9 cellular contexts compared by ENCODE assay signal in the genomic region with DNA sequence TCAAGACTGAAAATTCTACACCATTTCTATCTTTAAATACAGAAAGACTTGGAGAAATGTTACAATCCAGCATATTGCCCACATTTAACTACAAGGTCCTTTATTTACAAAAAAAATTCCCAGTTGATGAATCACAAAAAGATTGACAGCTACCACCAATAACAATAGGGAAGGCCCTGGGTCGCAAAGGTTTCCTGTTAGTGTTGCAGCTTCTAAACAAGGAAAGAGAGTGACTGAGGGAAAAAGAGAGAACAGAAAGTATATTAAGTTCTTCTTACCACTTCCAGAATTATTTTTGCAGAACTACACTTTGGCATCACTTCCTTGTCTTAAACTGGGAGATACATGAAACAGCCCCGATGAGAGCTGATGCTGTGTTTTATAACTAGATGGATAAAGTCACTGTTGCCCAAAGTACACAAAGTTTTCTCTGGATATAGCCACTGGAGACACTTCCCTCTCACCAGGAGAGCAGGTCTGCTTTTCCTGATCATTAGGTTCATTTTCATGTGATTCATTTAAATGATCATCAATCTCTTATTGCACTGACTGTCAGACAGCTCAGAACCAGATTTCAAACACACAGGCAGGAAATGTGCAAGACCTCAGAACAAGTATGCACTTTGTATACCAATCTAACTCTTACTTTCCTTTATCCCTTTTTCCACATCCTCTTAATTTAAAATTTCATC. TPM values are rescaled to one million over a fixed set of nuclear protein-coding genes. Genes with fewer than 3 reads are reported as not detected.
DNase-seq lines count a peak whose midpoint lies in the region; ATAC-seq and TF ChIP-seq lines count a peak whose summit lies in the region.
"Had no signal": no experiment of that assay in that cellular context is flagged by ENCODE, and none has a peak within 500 bp of the region (broad histone marks: within the 10 kb centered on the region; RNA-seq: fewer than 3 reads in every experiment).

No MANE protein-coding gene starts in this region.

- TF ChIP-seq CTCF in CD14-positive monocyte (IDR thresholded peaks at IDR 0.05) (no peak), adrenal gland (IDR thresholded peaks at IDR 0.05) (no peak), GM13977 (IDR thresholded peaks at IDR 0.05; ENCODE audit: extremely low read depth, insufficient read depth, missing control alignments) (no peak), MM.1S (IDR thresholded peaks at IDR 0.05; ENCODE audit: low read length) (no peak)

- H3K27me3 Mint-ChIP-seq in CD14-positive monocyte (ENCODE audit: low read depth in 3 of 3), result no peaks in the 10 kb centered on the region

- peaks cover 33 to 39% of the 10 kb centered on the region in 2 donors for H3K36me3 Mint-ChIP-seq in CD14-positive monocyte

- WGBS in adrenal gland, 4 donors, result 36 to 47% (median 41%) methylated on average over 2 of the region's 2 CpGs

- no peaks in the 10 kb centered on the region for H3K9me2 ChIP-seq in MM.1S (replicated peaks; ENCODE audit: insufficient read depth, low read length)

- in situ Hi-C loops in GM13977 (cut with MboI; ENCODE audit: low pct_unique_long_range_greater_than_20kb, low sequenced_read_pairs, unreplicated experiment), result no loop called here

- ATAC-seq in HG03095 (IDR thresholded peaks at IDR 0.05; ENCODE audit: unreplicated experiment), result no peak

- H3K4me2 ChIP-seq in MM.1S (ENCODE audit: low read depth, low read length), result no peak overlapping the region

- no peaks in the 10 kb centered on the region for H3K9me3 Mint-ChIP-seq in CD14-positive monocyte

- intact Hi-C loops in CD14-positive monocyte (cut with micrococcal nuclease) (loop anchor here in 1 of 2 donors (2.0 kb wide), 1 partner anchor 57 kb away; a partner anchor contains a TSS), adrenal gland (cut with DNase I) (no loop called here)

- H3K27me3 ChIP-seq in adrenal gland, result no peaks in the 10 kb centered on the region
- no peaks in the 10 kb centered on the region for H3K27me3 ChIP-seq in MM.1S (replicated peaks; ENCODE audit: insufficient read depth, low read length)

- peak overlapping the region; percentile 87 to 96 (median 94) for H3K27ac Mint-ChIP-seq in CD14-positive monocyte

- H3K4me1 Mint-ChIP-seq in CD14-positive monocyte, result peaks cover 43% of the 10 kb centered on the region

- H3K36me3 ChIP-seq in adrenal gland (replicated peaks in 1 of 2) (no peaks in the 10 kb centered on the region), MM.1S (replicated peaks; ENCODE audit: insufficient read depth, low read length) (no peaks in the 10 kb centered on the region)

- no peak overlapping the region for H3K4me3 ChIP-seq in adrenal gland
- no peak overlapping the region for H3K4me3 ChIP-seq in MM.1S (ENCODE audit: low read length)

- H3K4me1 ChIP-seq in adrenal gland (replicated peaks in 1 of 2) (peaks cover 10 to 15% of the 10 kb centered on the region in 2 donors), MM.1S (ENCODE audit: low read length) (no peaks in the 10 kb centered on the region)

- peak; percentile 67 for DNase-seq in CD14-positive monocyte (ENCODE audit: low spot score)
- peak; percentile 10 for DNase-seq in HK-2 (ENCODE audit: unreplicated experiment)
- peak in 4 of 7 donors; percentile 14 to 46 (median 27) for DNase-seq in adrenal gland
- peak; percentile 67 for DNase-seq in islet precursor cell
- DNase-seq in activated CD8-positive, alpha-beta memory T cell treated with anti-CD3 and anti-CD28 coated beads, Interleukin-2, amount 50 U/mL, for 48 hours, result no peak
- no peak for DNase-seq in GM13977 (ENCODE audit: low spot score)
- DNase-seq in MM.1S, result no peak

- TF ChIP-seq POLR2A in adrenal gland (IDR thresholded peaks at IDR 0.05), result no peak

- no peaks in the 10 kb centered on the region for H4K20me1 ChIP-seq in MM.1S (ENCODE audit: insufficient read depth, low read length)

- H3F3A ChIP-seq in MM.1S (ENCODE audit: insufficient read depth, low read length), result no peaks in the 10 kb centered on the region

- H3K9me3 ChIP-seq in adrenal gland (replicated peaks in 1 of 3) (no peaks in the 10 kb centered on the region), MM.1S (replicated peaks; ENCODE audit: insufficient read depth, low read length) (no peaks in the 10 kb centered on the region)

- H2AFZ ChIP-seq in MM.1S (ENCODE audit: low read length), result no peak overlapping the region
- H2AFZ ChIP-seq: parathyroid adenoma had no signal

- H3K27ac ChIP-seq in adrenal gland (peak overlapping the region in 4 of 5 donors; percentile 42 to 76 (median 58)), MM.1S (ENCODE audit: low read length) (no peak overlapping the region)

- no peaks in the 10 kb centered on the region for H3K79me2 ChIP-seq in MM.1S (ENCODE audit: low read length)
- H3K79me2 ChIP-seq: parathyroid adenoma had no signal

- no peak overlapping the region for H3K9ac ChIP-seq in MM.1S (ENCODE audit: low read length)
- H3K9ac ChIP-seq: parathyroid adenoma had no signal

- H3K4me3 Mint-ChIP-seq in CD14-positive monocyte, result peak overlapping the region; percentile 24 to 72

RNA-seq across cellular contexts. Expression of a gene that starts 57.0 kb away (rescaled TPM):
- polyA plus RNA-seq in CD14-positive monocyte (10 to 100 TPM; 14.4 to 14.9 TPM), adrenal gland (10 to 100 TPM in 2 of 3 donors, 1 to 10 TPM in 1; 8.8 to 30.3 (median 14.6) TPM)
- total RNA-seq in adrenal gland, result 10 to 100 TPM; 10.0 to 26.0 (median 20.3) TPM

Comparison
In these comparisons a context has a peak if more than half of its experiments do, and no peak if none do; other contexts are left out.
1. DNase-seq: peak in CD14-positive monocyte (single experiment), HK-2 (single experiment), adrenal gland (4 of 7) and islet precursor cell (single experiment); none in activated CD8-positive, alpha-beta memory T cell treated with anti-CD3 and anti-CD28 coated beads, Interleukin-2, amount 50 U/mL, for 48 hours (single experiment), GM13977 (single experiment) and MM.1S (single experiment).